ENCODE assay signal across 13 cellular contexts in the genomic region with DNA sequence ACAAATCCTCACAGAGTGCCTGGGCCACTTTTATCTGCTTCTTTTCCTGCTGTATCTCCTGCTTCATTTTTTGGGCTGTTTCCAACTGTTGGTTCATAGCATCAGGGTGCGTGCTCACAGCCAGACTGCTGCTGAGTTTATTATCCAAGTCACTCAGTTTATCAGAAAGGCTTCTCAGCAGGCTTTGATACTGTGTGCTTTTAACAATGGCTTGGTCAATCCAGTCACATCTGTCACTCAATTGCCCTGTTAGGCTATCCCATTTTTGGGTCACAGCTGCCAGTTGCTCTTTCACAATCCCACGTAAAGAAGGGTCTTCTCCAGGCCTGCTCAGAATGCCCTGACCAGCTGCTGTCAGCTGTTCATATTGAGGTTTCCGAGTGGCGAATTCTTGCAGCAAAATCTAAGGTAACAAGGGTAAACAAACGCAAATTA.
DNase-seq lines count a peak whose midpoint lies in the region; ATAC-seq and TF ChIP-seq lines count a peak whose summit lies in the region.
"Had no signal": no experiment of that assay in that cellular context is flagged by ENCODE, and none has a peak within 500 bp of the region (broad histone marks: within the 10 kb centered on the region; RNA-seq: fewer than 3 reads in every experiment).

No MANE protein-coding gene starts in this region.

- H3K4me1 ChIP-seq in adipocyte (ENCODE audit: control insufficient read depth, insufficient read depth, low read length) (peaks cover 34% of the 10 kb centered on the region), left ventricle myocardium inferior (peaks cover 55% of the 10 kb centered on the region), thoracic aorta (ENCODE audit: control insufficient read depth in 1 of 2, low read depth in 2 of 2) (peaks cover 20 to 38% of the 10 kb centered on the region in 2 donors)

- H3K27me3 ChIP-seq in adipocyte (replicated peaks; ENCODE audit: control insufficient read depth, insufficient read depth, low read length) (no peaks in the 10 kb centered on the region), left ventricle myocardium inferior (ENCODE audit: low read depth) (no peaks in the 10 kb centered on the region), thoracic aorta (replicated peaks; ENCODE audit: insufficient read depth) (no peaks in the 10 kb centered on the region)
- H3K27me3 ChIP-seq: thyroid gland had no signal

- ATAC-seq in thoracic aorta (ENCODE audit: insufficient number of reproducible peaks, low FRiP score, low read depth) (no peak), GM18873 (IDR thresholded peaks at IDR 0.05; ENCODE audit: low FRiP score, unreplicated experiment) (no peak)
- ATAC-seq: A549, T-helper 17 cell had no signal

- H3K9me3 ChIP-seq in adipocyte (ENCODE audit: control insufficient read depth, low read length) (no peaks in the 10 kb centered on the region), left ventricle myocardium inferior (replicated peaks) (no peaks in the 10 kb centered on the region), thoracic aorta (no peaks in the 10 kb centered on the region)
- H3K9me3 ChIP-seq: A549, thyroid gland had no signal

- H3K36me3 ChIP-seq in adipocyte (ENCODE audit: control insufficient read depth, insufficient read depth, low read length, severe bottlenecking) (peaks cover 63% of the 10 kb centered on the region), left ventricle myocardium inferior (peaks cover 67% of the 10 kb centered on the region), thoracic aorta (peaks cover 7% of the 10 kb centered on the region)
- H3K36me3 ChIP-seq: thyroid gland had no signal

- DNase-seq in NCI-H1417 (lab: John Stamatoyannopoulos, UW): peak in 2 of 3 experiments; percentile 42 to 77
- DNase-seq in NCI-H1417 treated with DMSO at 0.1 percent for 48 hours (lab: John Stamatoyannopoulos, UW): no peak
- DNase-seq in adipocyte (ENCODE audit: low read depth): peak; percentile 24
- DNase-seq in left ventricle myocardium inferior: peak; percentile 17
- no peak for DNase-seq in thoracic aorta (ENCODE audit: low spot score)
- DNase-seq in T1000 (lab: John Stamatoyannopoulos, UW): no peak
- DNase-seq in SW480 (ENCODE audit: low spot score): no peak
- DNase-seq: activated CD8-positive, alpha-beta memory T cell treated with anti-CD3 and anti-CD28 coated beads for 24 hours; T-helper 17 cell; thyroid gland had no signal

- H3K4me3 ChIP-seq in adipocyte (ENCODE audit: low read length) (no peak overlapping the region), left ventricle myocardium inferior (no peak overlapping the region), thoracic aorta (no peak overlapping the region)
- H3K4me3 ChIP-seq: A549, thyroid gland had no signal

- no peak overlapping the region for H3K9ac ChIP-seq in adipocyte (ENCODE audit: low read length)
- H3K9ac ChIP-seq: KMS-11 had no signal

- TF ChIP-seq CTCF in left ventricle myocardium inferior (IDR thresholded peaks at IDR 0.05; ENCODE audit: borderline replicate concordance): no peak
- no peak for TF ChIP-seq CTCF in thoracic aorta (IDR thresholded peaks at IDR 0.05)

- intact Hi-C loops in left ventricle myocardium inferior (cut with micrococcal nuclease): no loop called here

- H3K27ac ChIP-seq in left ventricle myocardium inferior (replicated peaks): peak overlapping the region; percentile 71
- peak overlapping the region; percentile 9 to 43 for H3K27ac ChIP-seq in thoracic aorta
- H3K27ac ChIP-seq: A549, KMS-11, thyroid gland had no signal

Comparison
In these comparisons a context has a peak if more than half of its experiments do, and no peak if none do; other contexts are left out.
1. DNase-seq: peak in NCI-H1417 (2 of 3), adipocyte (single experiment) and left ventricle myocardium inferior (single experiment); none in NCI-H1417 treated with DMSO at 0.1 percent for 48 hours (single experiment), thoracic aorta (single experiment), T1000 (single experiment) and SW480 (single experiment).